ENCODE assay signal across 8 cellular contexts in genomic region chr7:5425507-5426225, GRCh38. TPM values are rescaled to one million over a fixed set of nuclear protein-coding genes. Genes with fewer than 3 reads are reported as not detected.
DNase-seq lines count a peak whose midpoint lies in the region; ATAC-seq and TF ChIP-seq lines count a peak whose summit lies in the region.

No MANE protein-coding gene starts in this region.

- peak overlapping the region; percentile 81 for H3K4me3 ChIP-seq in HEK293 (ENCODE audit: low read depth, low read length)

- peak overlapping the region; percentile 99 for H3K27ac ChIP-seq in HEK293 (ENCODE audit: extremely low read depth, low read depth, low read length)

- CTCF ChIA-PET in HEK293 (lab: Yijun Ruan, JAX), result interaction anchor here (0.5 to 1.4 kb wide), 6 partner anchors 11 to 482 kb away, joined by 3 to 5 read pairs (median 4); no protein-coding TSS in a partner anchor

- H3K36me3 ChIP-seq in HEK293 (ENCODE audit: control insufficient read depth in 2 of 2, insufficient read depth in 1 of 2, low read length in 2 of 2), result no peaks in the 10 kb centered on the region

- POLR2A ChIA-PET in HEK293 (lab: Yijun Ruan, JAX), result interaction anchor here (0.6 to 2.2 kb wide), 9 partner anchors 9 to 249 kb away, joined by 3 to 16 read pairs (median 4); no protein-coding TSS in a partner anchor

- DNase-seq in Ammon's horn (ENCODE audit: low spot score) (peak; percentile 88), NCI-H510A treated with DMSO at 0.1 percent for 48 hours (lab: John Stamatoyannopoulos, UW) (peak; percentile 84), amygdala (lab: John Stamatoyannopoulos, UW) (peak in 53 of 56 donors; percentile 35 to 92 (median 72)), left ventricle myocardium superior (peak; percentile 79), pons (ENCODE audit: low spot score) (peak; percentile 88)

- ATAC-seq in left ventricle myocardium superior (peak; percentile 32), HG02970 (IDR thresholded peaks at IDR 0.05; ENCODE audit: low FRiP score, unreplicated experiment) (no peak), GM19452 (IDR thresholded peaks at IDR 0.05; ENCODE audit: unreplicated experiment) (no peak)

- no peaks in the 10 kb centered on the region for H3K9me3 ChIP-seq in HEK293 (ENCODE audit: control insufficient read depth, insufficient read depth, low read depth, low read length)

- intact Hi-C loops in left ventricle myocardium superior (cut with micrococcal nuclease), result no loop called here

- peak; percentile 35; the same call in 1 of the 2 replicates for TF ChIP-seq CTCF in HEK293 (tag by site-specific recombination; IDR thresholded peaks at IDR 0.05)

- H3K4me1 ChIP-seq in HEK293 (ENCODE audit: control insufficient read depth, insufficient read depth, low read length), result peaks cover 12% of the 10 kb centered on the region

TF ChIP-seq in HEK293, 187 proteins besides CTCF, POLR2A, EP300 and RAD21 (continues in another document):
- TF ChIP-seq ZNF24 (tag by site-specific recombination; IDR thresholded peaks at IDR 0.05) (peak; percentile 76; the same call in 1 of the 2 replicates), ZNF362 (tag by site-specific recombination; IDR thresholded peaks at IDR 0.05) (peak; percentile 83; the same call in 1 of the 2 replicates), EGR2 (tag by site-specific recombination; IDR thresholded peaks at IDR 0.05; ENCODE audit: low read depth) (peak; percentile 86), PRDM6 (tag by site-specific recombination; IDR thresholded peaks at IDR 0.05) (peak; percentile 52), PRDM1 (tag by site-specific recombination; IDR thresholded peaks at IDR 0.05) (peak; percentile 35; the same call in 1 of the 2 replicates), ZNF311 (tag by site-specific recombination; IDR thresholded peaks at IDR 0.05; ENCODE audit: borderline replicate concordance) (no peak), ZSCAN16 (tag by site-specific recombination; IDR thresholded peaks at IDR 0.05) (no peak), MZF1 (tag by site-specific recombination; IDR thresholded peaks at IDR 0.05; ENCODE audit: borderline replicate concordance) (no peak), ZNF664 (tag by site-specific recombination; IDR thresholded peaks at IDR 0.05) (peak; percentile 94), ZNF768 (tag by site-specific recombination; IDR thresholded peaks at IDR 0.05) (no peak), ZBTB17 (tag by site-specific recombination; IDR thresholded peaks at IDR 0.05) (peak; percentile 83), ZNF610 (tag by site-specific recombination; IDR thresholded peaks at IDR 0.05; ENCODE audit: borderline replicate concordance) (no peak), ZNF449 (tag by site-specific recombination; IDR thresholded peaks at IDR 0.05) (no peak), ZNF169 (tag by site-specific recombination; IDR thresholded peaks at IDR 0.05) (no peak), ZNF704 (tag by site-specific recombination; IDR thresholded peaks at IDR 0.05) (no peak), ZNF221 (tag by site-specific recombination; IDR thresholded peaks at IDR 0.05; ENCODE audit: borderline replicate concordance) (no peak), ZEB2 (tag by site-specific recombination; IDR thresholded peaks at IDR 0.05) (peak; percentile 85), SCRT2 (tag by site-specific recombination; IDR thresholded peaks at IDR 0.05) (no peak), ZBTB11 (tag by site-specific recombination; conservative IDR thresholded peaks at IDR 0.05; ENCODE audit: low read depth) (peak; percentile 46), KLF1 (tag by site-specific recombination; IDR thresholded peaks at IDR 0.05) (no peak), ZNF350 (tag by site-specific recombination; IDR thresholded peaks at IDR 0.05) (no peak), ZXDB (tag by site-specific recombination; IDR thresholded peaks at IDR 0.05) (peak; percentile 56), ZNF335 (tag by site-specific recombination; conservative IDR thresholded peaks at IDR 0.05) (peak; percentile 60), ZNF37A (tag by site-specific recombination; IDR thresholded peaks at IDR 0.05) (no peak), ZNF777 (tag by site-specific recombination; IDR thresholded peaks at IDR 0.05; ENCODE audit: borderline replicate concordance) (no peak), ZFHX2 (tag by site-specific recombination; conservative IDR thresholded peaks at IDR 0.05) (peak; percentile 90)

RNA-seq across cellular contexts. Expression of gene TNRC18, which starts 2.0 kb away (rescaled TPM):
- 29.5 TPM for total RNA-seq in left ventricle myocardium superior
